In the genomic region with DNA sequence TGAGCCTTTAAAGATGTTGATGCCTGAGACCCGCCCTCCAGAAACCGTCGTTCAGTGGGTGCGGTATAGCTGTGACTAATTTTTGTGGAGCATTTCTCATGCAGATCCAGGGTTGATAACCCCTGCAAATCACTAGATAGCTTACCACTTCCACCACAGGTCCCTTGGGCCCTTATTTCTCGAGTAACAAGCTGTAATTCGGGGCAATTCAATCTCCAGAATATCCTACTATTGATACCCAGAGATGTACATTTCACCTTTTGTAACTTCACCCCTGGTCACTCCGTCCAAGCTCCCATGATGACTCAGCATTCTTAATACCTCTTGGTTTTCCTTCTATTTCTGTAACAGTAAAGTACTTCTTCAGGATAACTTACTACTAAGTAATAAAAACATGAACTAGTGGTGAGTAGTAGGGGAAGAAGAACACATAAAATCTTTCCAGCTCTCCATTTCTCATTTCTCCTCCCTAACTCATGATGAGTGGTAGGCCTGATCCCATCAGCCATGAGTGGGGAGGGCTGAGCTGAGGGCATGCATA, we compare ENCODE assay signal across 1 cellular context.
TF ChIP-seq lines count a peak whose summit lies in the region.

No MANE protein-coding gene starts in this region.

TF ChIP-seq in K562, 482 proteins besides CTCF, POLR2A, EP300 and RAD21 (continued from another document):
- TF ChIP-seq, protein P1, sequence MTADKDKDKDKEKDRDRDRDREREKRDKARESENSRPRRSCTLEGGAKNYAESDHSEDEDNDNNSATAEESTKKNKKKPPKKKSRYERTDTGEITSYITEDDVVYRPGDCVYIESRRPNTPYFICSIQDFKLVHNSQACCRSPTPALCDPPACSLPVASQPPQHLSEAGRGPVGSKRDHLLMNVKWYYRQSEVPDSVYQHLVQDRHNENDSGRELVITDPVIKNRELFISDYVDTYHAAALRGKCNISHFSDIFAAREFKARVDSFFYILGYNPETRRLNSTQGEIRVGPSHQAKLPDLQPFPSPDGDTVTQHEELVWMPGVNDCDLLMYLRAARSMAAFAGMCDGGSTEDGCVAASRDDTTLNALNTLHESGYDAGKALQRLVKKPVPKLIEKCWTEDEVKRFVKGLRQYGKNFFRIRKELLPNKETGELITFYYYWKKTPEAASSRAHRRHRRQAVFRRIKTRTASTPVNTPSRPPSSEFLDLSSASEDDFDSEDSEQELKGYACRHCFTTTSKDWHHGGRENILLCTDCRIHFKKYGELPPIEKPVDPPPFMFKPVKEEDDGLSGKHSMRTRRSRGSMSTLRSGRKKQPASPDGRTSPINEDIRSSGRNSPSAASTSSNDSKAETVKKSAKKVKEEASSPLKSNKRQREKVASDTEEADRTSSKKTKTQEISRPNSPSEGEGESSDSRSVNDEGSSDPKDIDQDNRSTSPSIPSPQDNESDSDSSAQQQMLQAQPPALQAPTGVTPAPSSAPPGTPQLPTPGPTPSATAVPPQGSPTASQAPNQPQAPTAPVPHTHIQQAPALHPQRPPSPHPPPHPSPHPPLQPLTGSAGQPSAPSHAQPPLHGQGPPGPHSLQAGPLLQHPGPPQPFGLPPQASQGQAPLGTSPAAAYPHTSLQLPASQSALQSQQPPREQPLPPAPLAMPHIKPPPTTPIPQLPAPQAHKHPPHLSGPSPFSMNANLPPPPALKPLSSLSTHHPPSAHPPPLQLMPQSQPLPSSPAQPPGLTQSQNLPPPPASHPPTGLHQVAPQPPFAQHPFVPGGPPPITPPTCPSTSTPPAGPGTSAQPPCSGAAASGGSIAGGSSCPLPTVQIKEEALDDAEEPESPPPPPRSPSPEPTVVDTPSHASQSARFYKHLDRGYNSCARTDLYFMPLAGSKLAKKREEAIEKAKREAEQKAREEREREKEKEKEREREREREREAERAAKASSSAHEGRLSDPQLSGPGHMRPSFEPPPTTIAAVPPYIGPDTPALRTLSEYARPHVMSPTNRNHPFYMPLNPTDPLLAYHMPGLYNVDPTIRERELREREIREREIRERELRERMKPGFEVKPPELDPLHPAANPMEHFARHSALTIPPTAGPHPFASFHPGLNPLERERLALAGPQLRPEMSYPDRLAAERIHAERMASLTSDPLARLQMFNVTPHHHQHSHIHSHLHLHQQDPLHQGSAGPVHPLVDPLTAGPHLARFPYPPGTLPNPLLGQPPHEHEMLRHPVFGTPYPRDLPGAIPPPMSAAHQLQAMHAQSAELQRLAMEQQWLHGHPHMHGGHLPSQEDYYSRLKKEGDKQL (CRISPR knock-in tag; IDR thresholded peaks at IDR 0.05; ENCODE audit: borderline replicate concordance) = no peak
- no peak for TF ChIP-seq ASH1L (IDR thresholded peaks at IDR 0.05; ENCODE audit: borderline replicate concordance, low read depth, partially characterized antibody)
- peak; percentile 87 for TF ChIP-seq MAFF (IDR thresholded peaks at IDR 0.05; ENCODE audit: low read length)
- peak; percentile 85 for TF ChIP-seq ZNF316 (IDR thresholded peaks at IDR 0.05)
- TF ChIP-seq MYBL2 (IDR thresholded peaks at IDR 0.05; ENCODE audit: low read depth) = no peak
- no peak for TF ChIP-seq MYBL2 (CRISPR knock-in tag; IDR thresholded peaks at IDR 0.05; ENCODE audit: borderline replicate concordance)
- TF ChIP-seq TSC22D4 (tag; IDR thresholded peaks at IDR 0.05) = no peak
- TF ChIP-seq, protein P2, sequence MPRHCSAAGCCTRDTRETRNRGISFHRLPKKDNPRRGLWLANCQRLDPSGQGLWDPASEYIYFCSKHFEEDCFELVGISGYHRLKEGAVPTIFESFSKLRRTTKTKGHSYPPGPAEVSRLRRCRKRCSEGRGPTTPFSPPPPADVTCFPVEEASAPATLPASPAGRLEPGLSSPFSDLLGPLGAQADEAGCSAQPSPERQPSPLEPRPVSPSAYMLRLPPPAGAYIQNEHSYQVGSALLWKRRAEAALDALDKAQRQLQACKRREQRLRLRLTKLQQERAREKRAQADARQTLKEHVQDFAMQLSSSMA (CRISPR knock-in tag; IDR thresholded peaks at IDR 0.05) = no peak
- no peak for TF ChIP-seq NFATC3 (IDR thresholded peaks at IDR 0.05)
- TF ChIP-seq, protein P3, sequence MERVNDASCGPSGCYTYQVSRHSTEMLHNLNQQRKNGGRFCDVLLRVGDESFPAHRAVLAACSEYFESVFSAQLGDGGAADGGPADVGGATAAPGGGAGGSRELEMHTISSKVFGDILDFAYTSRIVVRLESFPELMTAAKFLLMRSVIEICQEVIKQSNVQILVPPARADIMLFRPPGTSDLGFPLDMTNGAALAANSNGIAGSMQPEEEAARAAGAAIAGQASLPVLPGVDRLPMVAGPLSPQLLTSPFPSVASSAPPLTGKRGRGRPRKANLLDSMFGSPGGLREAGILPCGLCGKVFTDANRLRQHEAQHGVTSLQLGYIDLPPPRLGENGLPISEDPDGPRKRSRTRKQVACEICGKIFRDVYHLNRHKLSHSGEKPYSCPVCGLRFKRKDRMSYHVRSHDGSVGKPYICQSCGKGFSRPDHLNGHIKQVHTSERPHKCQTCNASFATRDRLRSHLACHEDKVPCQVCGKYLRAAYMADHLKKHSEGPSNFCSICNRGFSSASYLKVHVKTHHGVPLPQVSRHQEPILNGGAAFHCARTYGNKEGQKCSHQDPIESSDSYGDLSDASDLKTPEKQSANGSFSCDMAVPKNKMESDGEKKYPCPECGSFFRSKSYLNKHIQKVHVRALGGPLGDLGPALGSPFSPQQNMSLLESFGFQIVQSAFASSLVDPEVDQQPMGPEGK (CRISPR knock-in tag; IDR thresholded peaks at IDR 0.05; ENCODE audit: borderline replicate concordance) = no peak
- TF ChIP-seq ZBTB8A (IDR thresholded peaks at IDR 0.05; ENCODE audit: partially characterized antibody) = no peak
- no peak for TF ChIP-seq CHD1 (IDR thresholded peaks at IDR 0.05; ENCODE audit: low read length)
- TF ChIP-seq, protein P4, sequence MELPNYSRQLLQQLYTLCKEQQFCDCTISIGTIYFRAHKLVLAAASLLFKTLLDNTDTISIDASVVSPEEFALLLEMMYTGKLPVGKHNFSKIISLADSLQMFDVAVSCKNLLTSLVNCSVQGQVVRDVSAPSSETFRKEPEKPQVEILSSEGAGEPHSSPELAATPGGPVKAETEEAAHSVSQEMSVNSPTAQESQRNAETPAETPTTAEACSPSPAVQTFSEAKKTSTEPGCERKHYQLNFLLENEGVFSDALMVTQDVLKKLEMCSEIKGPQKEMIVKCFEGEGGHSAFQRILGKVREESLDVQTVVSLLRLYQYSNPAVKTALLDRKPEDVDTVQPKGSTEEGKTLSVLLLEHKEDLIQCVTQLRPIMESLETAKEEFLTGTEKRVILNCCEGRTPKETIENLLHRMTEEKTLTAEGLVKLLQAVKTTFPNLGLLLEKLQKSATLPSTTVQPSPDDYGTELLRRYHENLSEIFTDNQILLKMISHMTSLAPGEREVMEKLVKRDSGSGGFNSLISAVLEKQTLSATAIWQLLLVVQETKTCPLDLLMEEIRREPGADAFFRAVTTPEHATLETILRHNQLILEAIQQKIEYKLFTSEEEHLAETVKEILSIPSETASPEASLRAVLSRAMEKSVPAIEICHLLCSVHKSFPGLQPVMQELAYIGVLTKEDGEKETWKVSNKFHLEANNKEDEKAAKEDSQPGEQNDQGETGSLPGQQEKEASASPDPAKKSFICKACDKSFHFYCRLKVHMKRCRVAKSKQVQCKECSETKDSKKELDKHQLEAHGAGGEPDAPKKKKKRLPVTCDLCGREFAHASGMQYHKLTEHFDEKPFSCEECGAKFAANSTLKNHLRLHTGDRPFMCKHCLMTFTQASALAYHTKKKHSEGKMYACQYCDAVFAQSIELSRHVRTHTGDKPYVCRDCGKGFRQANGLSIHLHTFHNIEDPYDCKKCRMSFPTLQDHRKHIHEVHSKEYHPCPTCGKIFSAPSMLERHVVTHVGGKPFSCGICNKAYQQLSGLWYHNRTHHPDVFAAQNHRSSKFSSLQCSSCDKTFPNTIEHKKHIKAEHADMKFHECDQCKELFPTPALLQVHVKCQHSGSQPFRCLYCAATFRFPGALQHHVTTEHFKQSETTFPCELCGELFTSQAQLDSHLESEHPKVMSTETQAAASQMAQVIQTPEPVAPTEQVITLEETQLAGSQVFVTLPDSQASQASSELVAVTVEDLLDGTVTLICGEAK (IDR thresholded peaks at IDR 0.05) = no peak
- TF ChIP-seq, protein P4 (CRISPR knock-in tag; IDR thresholded peaks at IDR 0.05) = no peak
TF ChIP-seq in K562: peak in this region for 9.
